In the genomic region with DNA sequence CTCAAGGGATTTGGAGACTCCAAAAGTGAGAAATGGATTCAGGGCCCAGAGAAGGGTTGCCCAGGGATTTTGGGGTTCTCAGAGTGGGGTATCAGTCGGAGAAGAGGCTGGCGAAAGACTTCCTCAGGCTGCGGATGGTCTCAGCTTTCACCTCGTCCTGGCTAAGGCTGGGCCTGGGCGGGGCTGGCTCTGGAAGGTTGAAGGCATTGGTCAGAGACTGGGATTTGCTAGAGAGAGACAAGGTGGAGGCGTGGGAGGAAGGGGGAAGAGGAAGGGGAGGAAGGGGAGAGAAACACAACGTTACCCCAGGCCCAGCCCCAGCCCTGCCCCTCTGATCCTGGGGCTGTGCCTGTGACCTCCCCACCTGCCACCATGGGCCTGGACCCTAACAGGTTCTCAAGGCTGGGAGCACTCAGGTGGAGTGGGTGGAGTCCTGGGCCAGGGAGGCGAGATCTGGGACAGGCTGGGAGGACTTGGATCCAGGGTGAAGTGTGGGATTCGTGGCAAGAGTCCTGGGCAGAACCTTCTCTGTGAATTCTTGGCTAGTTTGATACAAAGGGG, we compare ENCODE assay signal across 14 cellular contexts. TPM values are rescaled to one million over a fixed set of nuclear protein-coding genes. Genes with fewer than 3 reads are reported as not detected.
DNase-seq lines count a peak whose midpoint lies in the region; ATAC-seq and TF ChIP-seq lines count a peak whose summit lies in the region.
"Had no signal": no experiment of that assay in that cellular context is flagged by ENCODE, and none has a peak within 500 bp of the region (broad histone marks: within the 10 kb centered on the region; RNA-seq: fewer than 3 reads in every experiment).

No MANE protein-coding gene starts in this region.

- H4K91ac ChIP-seq in IMR-90 (ENCODE audit: insufficient read depth, low read depth, low read length) (peak overlapping the region; percentile 39), neuronal stem cell (ENCODE audit: low read depth, low read length, poor library complexity) (no peak overlapping the region)

- H3K4me1 ChIP-seq in BLaER1 treated with 17β-estradiol and CSF1 and Interleukin-3, amounts not matched to agents 10 nM and 100 nM, result peaks cover 33 to 70% (median 53%) of the 10 kb centered on the region in 10 experiments
- H3K4me1 ChIP-seq in IMR-90 (ENCODE audit: control insufficient read depth, insufficient read depth, low read length) (peaks cover 17% of the 10 kb centered on the region), neuronal stem cell (ENCODE audit: control insufficient read depth in 2 of 2, insufficient read depth in 1 of 2, low read depth in 1 of 2, low read length in 2 of 2) (peaks cover 0 to 11% of the 10 kb centered on the region in 2 donors)

- H2BK15ac ChIP-seq in IMR-90 (ENCODE audit: low read depth, low read length) (peak overlapping the region; percentile 91; the same call in 2 of the 3 replicates), neuronal stem cell (ENCODE audit: low read length) (peak overlapping the region; percentile 81)

- H3K9me3 ChIP-seq in BLaER1 treated with 17β-estradiol and CSF1 and Interleukin-3, amounts not matched to agents 10 nM and 100 nM (replicated peaks in 1 of 11), result peaks cover 0 to 33% (median 13%) of the 10 kb centered on the region in 11 experiments; a peak in 9 of 22 replicates
- no peaks in the 10 kb centered on the region; the same call in 1 of the 2 replicates for H3K9me3 ChIP-seq in IMR-90 (ENCODE audit: control insufficient read depth, insufficient read depth, low read length)
- no peaks in the 10 kb centered on the region for H3K9me3 ChIP-seq in neuronal stem cell (replicated peaks in 1 of 2; ENCODE audit: control insufficient read depth in 2 of 2, insufficient read depth in 1 of 2, low read depth in 1 of 2, low read length in 2 of 2)

- peak overlapping the region; percentile 60 for H2AK9ac ChIP-seq in IMR-90 (replicated peaks; ENCODE audit: low read depth, low read length, poor library complexity)

- POLR2A ChIA-PET in IMR-90 (lab: Charles Lee; ENCODE audit: unreplicated experiment), result no interaction called here

- peak overlapping the region in 1 of 2 experiments; percentile 45; a peak in 1 of 4 replicates for H4K8ac ChIP-seq in IMR-90 (ENCODE audit: low read depth in 2 of 2, low read length in 2 of 2)
- H4K8ac ChIP-seq in neuronal stem cell (ENCODE audit: low read depth, low read length), result no peak overlapping the region

- no peak for TF ChIP-seq CTCF in IMR-90 (conservative IDR thresholded peaks at IDR 0.05; ENCODE audit: low read depth, low read length)

- peak overlapping the region in 2 of 11 experiments; percentile 84 to 86; a peak in 2 of 22 replicates for H3K9ac ChIP-seq in BLaER1 treated with 17β-estradiol and CSF1 and Interleukin-3, amounts not matched to agents 10 nM and 100 nM
- H3K9ac ChIP-seq in IMR-90 (ENCODE audit: low read depth, low read length) (no peak overlapping the region), neuronal stem cell (ENCODE audit: low read depth, low read length, poor library complexity) (no peak overlapping the region)

- no peak overlapping the region for H2BK12ac ChIP-seq in neuronal stem cell (ENCODE audit: low read length)

- H3K18ac ChIP-seq in IMR-90 (ENCODE audit: low read depth, low read length) (no peak overlapping the region), neuronal stem cell (ENCODE audit: low read length) (peak overlapping the region; percentile 89)

- no peak overlapping the region for H4K5ac ChIP-seq in IMR-90 (ENCODE audit: low read depth, low read length)

- peak overlapping the region in 8 of 11 experiments; percentile 86 to 94 (median 90); a peak in 13 of 22 replicates for H3K27ac ChIP-seq in BLaER1 treated with 17β-estradiol and CSF1 and Interleukin-3, amounts not matched to agents 10 nM and 100 nM
- H3K27ac ChIP-seq in IMR-90 (ENCODE audit: insufficient read depth, low read length) (peak overlapping the region; percentile 68), epithelial cell of prostate (peak overlapping the region; percentile 78), neuronal stem cell (replicated peaks; ENCODE audit: low read length) (peak overlapping the region; percentile 57)

- peaks cover 14 to 41% (median 34%) of the 10 kb centered on the region in 11 experiments; a peak in 20 of 22 replicates for H3K36me3 ChIP-seq in BLaER1 treated with 17β-estradiol and CSF1 and Interleukin-3, amounts not matched to agents 10 nM and 100 nM
- H3K36me3 ChIP-seq in IMR-90 (ENCODE audit: control insufficient read depth, insufficient read depth, low read length) (peaks cover 21% of the 10 kb centered on the region), neuronal stem cell (replicated peaks in 1 of 2; ENCODE audit: control insufficient read depth in 2 of 2, insufficient read depth in 2 of 2, low read length in 2 of 2) (peaks cover 13 to 36% of the 10 kb centered on the region in 2 donors)

- no peak for TF ChIP-seq RAD21 in IMR-90 (IDR thresholded peaks at IDR 0.05; ENCODE audit: low read length)

- peak overlapping the region; percentile 17 for H3K14ac ChIP-seq in IMR-90 (replicated peaks; ENCODE audit: low read depth, low read length)
- no peak overlapping the region for H3K14ac ChIP-seq in neuronal stem cell (ENCODE audit: low read length)

- peaks cover 3% of the 10 kb centered on the region; the same call in 1 of the 2 replicates for H3K9me1 ChIP-seq in IMR-90 (ENCODE audit: insufficient read depth, low read length)

- DNase-seq in IMR-90 (no peak), epithelial cell of prostate (ENCODE audit: low read depth, low spot score) (no peak), neuronal stem cell (ENCODE audit: low spot score) (no peak), NOMO-1 (lab: John Stamatoyannopoulos, UW; ENCODE audit: unreplicated experiment in 2 of 2) (no peak), NCI-H1930 (lab: John Stamatoyannopoulos, UW) (no peak), NCI-H2171 treated with DMSO at 0.1 percent for 48 hours (lab: John Stamatoyannopoulos, UW) (no peak)
- DNase-seq: activated B cell treated with CpG ODN at 0.5 μM for 24 hours; activated T-cell treated with anti-CD3 and anti-CD28 coated beads, Interleukin-2, amount 50 U/mL, for 1 hour; CD4-positive, CD25-positive, alpha-beta regulatory T cell; NCI-H524; SIG-M5 had no signal

- 0 out of 2 replicates have a peak, but pooled peaks have one; percentile 25 for TF ChIP-seq POLR2A in IMR-90 (IDR thresholded peaks at IDR 0.05; ENCODE audit: low read depth, low read length)

- H3K27me3 ChIP-seq in BLaER1 treated with 17β-estradiol and CSF1 and Interleukin-3, amounts not matched to agents 10 nM and 100 nM, result peaks cover 0 to 51% (median 28%) of the 10 kb centered on the region in 11 experiments; a peak in 17 of 22 replicates
- H3K27me3 ChIP-seq in IMR-90 (ENCODE audit: control insufficient read depth, insufficient read depth, low read length) (no peaks in the 10 kb centered on the region), neuronal stem cell (ENCODE audit: control insufficient read depth in 3 of 3, insufficient read depth in 3 of 3, low read depth in 1 of 3, low read length in 3 of 3) (no peaks in the 10 kb centered on the region)

- BruUV-seq in IMR-90 (replicated peaks; lab: Mats Ljungman, UMichigan), result no TSS peak

- peak overlapping the region; percentile 42 to 87 (median 83); a peak in 20 of 22 replicates for H3K4me2 ChIP-seq in BLaER1 treated with 17β-estradiol and CSF1 and Interleukin-3, amounts not matched to agents 10 nM and 100 nM
- no peak overlapping the region for H3K4me2 ChIP-seq in IMR-90 (ENCODE audit: low read depth, low read length)
- H3K4me2 ChIP-seq in neuronal stem cell (ENCODE audit: insufficient read depth, low read length, poor library complexity, severe bottlenecking), result no peak overlapping the region

- H2AK5ac ChIP-seq in IMR-90 (ENCODE audit: low read depth, low read length), result peak overlapping the region; percentile 81
- peak overlapping the region; percentile 56 for H2AK5ac ChIP-seq in neuronal stem cell (ENCODE audit: low read depth, low read length)

- H3K23ac ChIP-seq in IMR-90 (ENCODE audit: low read depth, low read length), result no peak overlapping the region; the same call in 1 of the 2 replicates
- H3K23ac ChIP-seq in neuronal stem cell (ENCODE audit: low read depth, low read length, poor library complexity), result no peak overlapping the region

- H2AFZ ChIP-seq in IMR-90 (replicated peaks; ENCODE audit: low read length, poor library complexity) (peak overlapping the region; percentile 67), neuronal stem cell (ENCODE audit: low read length) (no peak overlapping the region)

- 0 out of 2 replicates have a peak overlapping the region, but pooled peaks have one; percentile 3 for H3K56ac ChIP-seq in IMR-90 (ENCODE audit: extremely low read depth, insufficient read depth, low read length)

- H2BK5ac ChIP-seq in IMR-90 (ENCODE audit: low read depth, low read length, poor library complexity, severe bottlenecking) (peak overlapping the region; percentile 9), neuronal stem cell (ENCODE audit: low read length) (peak overlapping the region; percentile 24)

- in situ Hi-C loops in IMR-90 (cut with MboI; ENCODE audit: low sequenced_read_pairs), result no loop called here

- CTCF ChIA-PET in IMR-90 (lab: Yijun Ruan, JAX), result no interaction called here

- WGBS in IMR-90 (ENCODE audit: extremely low coverage in 2 of 2, insufficient read length in 1 of 2), 2 experiments, result 81% methylated on average over 7 of the region's 9 CpGs; no CpG with 5 or more reads in 1 of the 2 experiments
- WGBS in neuronal stem cell (ENCODE audit: extremely low coverage in 2 of 2, insufficient read length in 2 of 2, insufficient replicate concordance in 1 of 2), 2 donors, result no CpG with 5 or more reads among the region's 9 CpGs

- peaks cover 0 to 8% (median 6%) of the 10 kb centered on the region in 11 experiments; a peak in 7 of 22 replicates for H4K20me1 ChIP-seq in BLaER1 treated with 17β-estradiol and CSF1 and Interleukin-3, amounts not matched to agents 10 nM and 100 nM
- H4K20me1 ChIP-seq in IMR-90 (ENCODE audit: insufficient read depth, low read length), result no peaks in the 10 kb centered on the region; the same call in 1 of the 2 replicates

- no peak overlapping the region for H3K4me3 ChIP-seq in BLaER1 treated with 17β-estradiol and CSF1 and Interleukin-3, amounts not matched to agents 10 nM and 100 nM
- no peak overlapping the region for H3K4me3 ChIP-seq in IMR-90 (ENCODE audit: insufficient read depth, low read depth, low read length)
- H3K4me3 ChIP-seq in neuronal stem cell (ENCODE audit: low read length in 2 of 2), result no peak overlapping the region

- H3K4ac ChIP-seq in IMR-90 (ENCODE audit: low read depth, low read length) (peak overlapping the region; percentile 87), neuronal stem cell (ENCODE audit: low read length) (no peak overlapping the region)

- ATAC-seq in IMR-90 (ENCODE audit: low read depth) (no peak; the same call in 1 of the 2 replicates), HG03520 (IDR thresholded peaks at IDR 0.05; ENCODE audit: unreplicated experiment) (no peak)

- intact Hi-C loops in IMR-90 (cut with micrococcal nuclease), result no loop called here

- H2BK120ac ChIP-seq in IMR-90 (ENCODE audit: low read depth, low read length), result peak overlapping the region; percentile 77; the same call in 1 of the 2 replicates
- peak overlapping the region; percentile 28 for H2BK120ac ChIP-seq in neuronal stem cell (ENCODE audit: low read depth, low read length)

- H3K79me1 ChIP-seq in IMR-90 (ENCODE audit: low read depth in 1 of 2, low read length in 2 of 2) (peaks cover 0 to 3% of the 10 kb centered on the region in 2 experiments; a peak in 1 of 4 replicates), neuronal stem cell (ENCODE audit: low read depth, low read length) (peaks cover 2% of the 10 kb centered on the region)

- dilution Hi-C loops in IMR-90 (cut with HindIII; ENCODE audit: low sequenced_read_pairs, unreplicated experiment), result no loop called here

- no peak overlapping the region for H2BK20ac ChIP-seq in IMR-90 (ENCODE audit: low read depth, low read length)

RNA-seq across cellular contexts. Expression of a gene that starts 9.4 kb away (rescaled TPM):
- 407 and 512 TPM in 2 replicates for total RNA-seq in IMR-90 (2012; rRNA removed)
- 3,078 and 3,290 TPM in 2 replicates for polyA plus RNA-seq in IMR-90 (2012; rRNA removed)
- polyA plus RNA-seq in IMR-90 (2012; cell fraction: cytosol; rRNA removed), result 2,220 and 2,243 TPM in 2 replicates
- polyA plus RNA-seq in IMR-90 (2012; cell fraction: nucleus; rRNA removed; ENCODE audit: low replicate concordance), result 514 and 755 TPM in 2 replicates
- polyA plus RNA-seq in neuronal stem cell (2013, experiment 1 of 2), result 75.3 TPM
- polyA plus RNA-seq in neuronal stem cell (2013, experiment 2 of 2), result 72.6 TPM

RNA-seq across cellular contexts. Expression of a gene that starts 11.8 kb away (rescaled TPM):
- 9.1 and 10.8 TPM in 2 replicates for total RNA-seq in IMR-90 (2012; rRNA removed)
- polyA plus RNA-seq in IMR-90 (2012; rRNA removed), result 52.2 and 54.2 TPM in 2 replicates
- 49.7 and 53.0 TPM in 2 replicates for polyA plus RNA-seq in IMR-90 (2012; cell fraction: cytosol; rRNA removed)
- 107 and 180 TPM in 2 replicates for polyA plus RNA-seq in IMR-90 (2012; cell fraction: nucleus; rRNA removed; ENCODE audit: low replicate concordance)
- polyA plus RNA-seq in neuronal stem cell (2013, experiment 1 of 2), result 48.0 TPM
- polyA plus RNA-seq in neuronal stem cell (2013, experiment 2 of 2), result 47.8 TPM

RNA-seq across cellular contexts. Expression of a gene that starts 46.8 kb away (rescaled TPM):
- under 0.01 TPM in 2 replicates for total RNA-seq in IMR-90 (2012; rRNA removed)
- polyA plus RNA-seq in IMR-90 (2012; rRNA removed), result 0.56 and 0.63 TPM in 2 replicates
- polyA plus RNA-seq in IMR-90 (2012; cell fraction: cytosol; rRNA removed), result 0.39 and 0.44 TPM in 2 replicates
- 0.33 and 0.71 TPM in 2 replicates for polyA plus RNA-seq in IMR-90 (2012; cell fraction: nucleus; rRNA removed; ENCODE audit: low replicate concordance)
- 3.6 TPM for polyA plus RNA-seq in neuronal stem cell (2013, experiment 1 of 2)
- polyA plus RNA-seq in neuronal stem cell (2013, experiment 2 of 2), result 4.0 TPM
- total RNA-seq: activated B cell treated with CpG ODN at 0.5 μM for 24 hours; CD4-positive, CD25-positive, alpha-beta regulatory T cell; endothelial cell of umbilical vein had no signal
- polyA plus RNA-seq: endothelial cell of umbilical vein had no signal

RNA-seq across cellular contexts. Expression of a gene that starts 56.9 kb away (rescaled TPM):
- under 0.01 TPM in 2 replicates for total RNA-seq in IMR-90 (2012; rRNA removed)
- 0.14 and 0.16 TPM in 2 replicates for polyA plus RNA-seq in IMR-90 (2012; rRNA removed)
- 0.08 TPM in 1 of 2 replicates, not detected in the other for polyA plus RNA-seq in IMR-90 (2012; cell fraction: cytosol; rRNA removed)
- 1.4 and 1.8 TPM in 2 replicates for polyA plus RNA-seq in IMR-90 (2012; cell fraction: nucleus; rRNA removed; ENCODE audit: low replicate concordance)
- 0.25 TPM for polyA plus RNA-seq in neuronal stem cell (2013, experiment 1 of 2)
- polyA plus RNA-seq in neuronal stem cell (2013, experiment 2 of 2), result 0.24 TPM

Comparison
In these comparisons a context has a peak if more than half of its experiments do, and no peak if none do; other contexts are left out.
1. H3K4me2 ChIP-seq: peak in BLaER1 treated with 17β-estradiol and CSF1 and Interleukin-3, amounts not matched to agents 10 nM and 100 nM (11 of 11); none in IMR-90 (single experiment) and neuronal stem cell (single experiment).
2. Peak in every context shown above with its lines, with median percentiles within 50 percentile points of each other: H3K27ac ChIP-seq.